ENCODE assay signal across 25 cellular contexts in genomic region chr10:75345738-75346137, GRCh38. TPM values are rescaled to one million over a fixed set of nuclear protein-coding genes. Genes with fewer than 3 reads are reported as not detected.
DNase-seq lines count a peak whose midpoint lies in the region; ATAC-seq and TF ChIP-seq lines count a peak whose summit lies in the region.
"Had no signal": no experiment of that assay in that cellular context is flagged by ENCODE, and none has a peak within 500 bp of the region (broad histone marks: within the 10 kb centered on the region; RNA-seq: fewer than 3 reads in every experiment).

No MANE protein-coding gene starts in this region.

- no peaks in the 10 kb centered on the region for H3F3A ChIP-seq in SK-N-SH (replicated peaks; ENCODE audit: insufficient read depth)

- H3K27me3 Mint-ChIP-seq in WTC11 (ENCODE audit: low read depth): no peaks in the 10 kb centered on the region

- no peaks in the 10 kb centered on the region for H3K9me3 ChIP-seq in SK-N-SH
- H3K9me3 ChIP-seq in esophagus muscularis mucosa: peaks cover 0 to 11% (median 9%) of the 10 kb centered on the region in 4 donors
- H3K9me3 ChIP-seq in neuronal stem cell (replicated peaks in 1 of 2; ENCODE audit: control insufficient read depth in 2 of 2, insufficient read depth in 1 of 2, low read depth in 1 of 2, low read length in 2 of 2): peaks cover 0 to 8% of the 10 kb centered on the region in 2 donors
- H3K9me3 ChIP-seq: BE2C had no signal

- no peaks in the 10 kb centered on the region for H3K79me2 ChIP-seq in SK-N-SH (ENCODE audit: insufficient read depth)

- H3K4me2 ChIP-seq in SK-N-SH (no peak overlapping the region), neuronal stem cell (ENCODE audit: insufficient read depth, low read length, poor library complexity, severe bottlenecking) (no peak overlapping the region)
- H3K4me2 ChIP-seq: A549; BLaER1 treated with 17β-estradiol and CSF1 and Interleukin-3, amounts not matched to agents 10 nM and 100 nM had no signal

- no peaks in the 10 kb centered on the region for H4K20me1 ChIP-seq in SK-N-SH (ENCODE audit: insufficient read depth)
- H4K20me1 ChIP-seq: BLaER1 treated with 17β-estradiol and CSF1 and Interleukin-3, amounts not matched to agents 10 nM and 100 nM had no signal

- no peak for TF ChIP-seq POLR2A in esophagus muscularis mucosa (IDR thresholded peaks at IDR 0.05; ENCODE audit: low read depth)

- H3K9ac ChIP-seq in SK-N-SH (no peak overlapping the region), neuronal stem cell (ENCODE audit: low read depth, low read length, poor library complexity) (peak overlapping the region; percentile 30)
- H3K9ac ChIP-seq: BLaER1 treated with 17β-estradiol and CSF1 and Interleukin-3, amounts not matched to agents 10 nM and 100 nM had no signal

- no peak overlapping the region for H4K8ac ChIP-seq in neuronal stem cell (ENCODE audit: low read depth, low read length)

- peaks cover 9% of the 10 kb centered on the region; the same call in 1 of the 2 replicates for H3K9me3 Mint-ChIP-seq in WTC11
- H3K9me3 Mint-ChIP-seq: CD4-positive, alpha-beta T cell; CD8-positive, alpha-beta memory T cell had no signal

- H3K36me3 ChIP-seq in SK-N-SH (replicated peaks in 1 of 2; ENCODE audit: control insufficient read depth in 1 of 2, insufficient read depth in 2 of 2, low read length in 1 of 2): no peaks in the 10 kb centered on the region
- no peaks in the 10 kb centered on the region for H3K36me3 ChIP-seq in esophagus muscularis mucosa
- H3K36me3 ChIP-seq in neuronal stem cell (replicated peaks in 1 of 2; ENCODE audit: control insufficient read depth in 2 of 2, insufficient read depth in 2 of 2, low read length in 2 of 2): no peaks in the 10 kb centered on the region
- H3K36me3 ChIP-seq: BE2C; BLaER1 treated with 17β-estradiol and CSF1 and Interleukin-3, amounts not matched to agents 10 nM and 100 nM had no signal

- no peak overlapping the region for H3K27ac Mint-ChIP-seq in WTC11
- H3K27ac Mint-ChIP-seq: CD14-positive monocyte; CD4-positive, alpha-beta T cell had no signal

- no peak overlapping the region for H4K91ac ChIP-seq in neuronal stem cell (ENCODE audit: low read depth, low read length, poor library complexity)

- H3K27me3 ChIP-seq in SK-N-SH (ENCODE audit: insufficient read depth): no peaks in the 10 kb centered on the region
- no peaks in the 10 kb centered on the region for H3K27me3 ChIP-seq in esophagus muscularis mucosa
- H3K27me3 ChIP-seq in neuronal stem cell (ENCODE audit: control insufficient read depth in 3 of 3, insufficient read depth in 3 of 3, low read depth in 1 of 3, low read length in 3 of 3): peaks cover 0 to 8% (median 0%) of the 10 kb centered on the region in 3 experiments
- H3K27me3 ChIP-seq: BE2C; BLaER1 treated with 17β-estradiol and CSF1 and Interleukin-3, amounts not matched to agents 10 nM and 100 nM had no signal

- H2AFZ ChIP-seq in SK-N-SH (ENCODE audit: low read depth): no peak overlapping the region
- H2AFZ ChIP-seq in neuronal stem cell (ENCODE audit: low read length): no peak overlapping the region

- H2BK12ac ChIP-seq in neuronal stem cell (ENCODE audit: low read length): no peak overlapping the region

- no peak overlapping the region for H3K27ac ChIP-seq in SK-N-SH (ENCODE audit: low read depth in 2 of 2, low read length in 1 of 2)
- no peak overlapping the region for H3K27ac ChIP-seq in esophagus muscularis mucosa (replicated peaks in 1 of 4)
- H3K27ac ChIP-seq in neuronal stem cell (replicated peaks; ENCODE audit: low read length): no peak overlapping the region
- H3K27ac ChIP-seq: A549; BLaER1 treated with 17β-estradiol and CSF1 and Interleukin-3, amounts not matched to agents 10 nM and 100 nM had no signal

- peak overlapping the region; percentile 37 for H3K23ac ChIP-seq in neuronal stem cell (ENCODE audit: low read depth, low read length, poor library complexity)

- TF ChIP-seq EP300 in SK-N-SH (IDR thresholded peaks at IDR 0.05; ENCODE audit: borderline replicate concordance in 1 of 2, low read depth in 1 of 2, low read length in 1 of 2) (no peak), esophagus muscularis mucosa (IDR thresholded peaks at IDR 0.05) (no peak)

- TF ChIP-seq CTCF in SK-N-SH (IDR thresholded peaks at IDR 0.05) (no peak), esophagus muscularis mucosa (IDR thresholded peaks at IDR 0.05) (no peak), WTC11 (IDR thresholded peaks at IDR 0.05) (no peak)

- H3K14ac ChIP-seq in neuronal stem cell (ENCODE audit: low read length): no peak overlapping the region

- WGBS in SK-N-SH (ENCODE audit: low lambda C conversion rate): 71% methylated on average over 6 of the region's 6 CpGs
- WGBS in esophagus muscularis mucosa: 94% methylated on average over 6 of the region's 6 CpGs
- no CpG with 5 or more reads among the region's 6 CpGs for WGBS in neuronal stem cell (ENCODE audit: extremely low coverage in 2 of 2, insufficient read length in 2 of 2, insufficient replicate concordance in 1 of 2), 2 donors

- no peak overlapping the region for H3K4ac ChIP-seq in neuronal stem cell (ENCODE audit: low read length)

- H3K36me3 Mint-ChIP-seq in WTC11: no peaks in the 10 kb centered on the region
- H3K36me3 Mint-ChIP-seq: CD14-positive monocyte; CD8-positive, alpha-beta memory T cell had no signal

- no peaks in the 10 kb centered on the region for H3K9me2 ChIP-seq in SK-N-SH

- TF ChIP-seq RAD21 in SK-N-SH (IDR thresholded peaks at IDR 0.05; ENCODE audit: low read length): 0 out of 2 replicates have a peak, but pooled peaks have one; percentile 5

- H2BK15ac ChIP-seq in neuronal stem cell (ENCODE audit: low read length): no peak overlapping the region

- H3K4me3 Mint-ChIP-seq in WTC11: no peak overlapping the region
- H3K4me3 Mint-ChIP-seq: CD14-positive monocyte; CD4-positive, alpha-beta T cell; CD8-positive, alpha-beta memory T cell had no signal

- POLR2A ChIA-PET in SK-N-SH (lab: Yijun Ruan, JAX): no interaction called here
- POLR2A ChIA-PET in WTC11 (lab: Charles Lee): no interaction called here

- H3K4me3 ChIP-seq in SK-N-SH (ENCODE audit: low read depth in 2 of 2, low read length in 1 of 2) (no peak overlapping the region), esophagus muscularis mucosa (no peak overlapping the region), neuronal stem cell (ENCODE audit: low read length in 2 of 2) (no peak overlapping the region)
- H3K4me3 ChIP-seq: A549; BLaER1 treated with 17β-estradiol and CSF1 and Interleukin-3, amounts not matched to agents 10 nM and 100 nM; GM12878 had no signal

- no peak for ATAC-seq in SK-N-SH treated with all-trans-retinoic acid at 6 μM for 48 hours
- ATAC-seq in WTC11: no peak
- no peak for ATAC-seq in HG03354 (IDR thresholded peaks at IDR 0.05; ENCODE audit: poor library complexity, severe bottlenecking, unreplicated experiment)
- ATAC-seq: A549, GM12878 had no signal

- H3K4me1 Mint-ChIP-seq in WTC11: peaks cover 4% of the 10 kb centered on the region
- H3K4me1 Mint-ChIP-seq: CD14-positive monocyte; CD8-positive, alpha-beta memory T cell had no signal

- no peak overlapping the region for H2BK120ac ChIP-seq in neuronal stem cell (ENCODE audit: low read depth, low read length)

- H3K18ac ChIP-seq in neuronal stem cell (ENCODE audit: low read length): peak overlapping the region; percentile 35

- no peak overlapping the region for H2AK5ac ChIP-seq in neuronal stem cell (ENCODE audit: low read depth, low read length)

- DNase-seq in SK-N-SH (no peak), SK-N-DZ (ENCODE audit: low spot score) (peak; percentile 43), esophagus muscularis mucosa (ENCODE audit: extremely low spot score) (peak; percentile 78), neuronal stem cell (ENCODE audit: low spot score) (no peak), WTC11 (ENCODE audit: low spot score) (no peak), NCI-H2227 (lab: John Stamatoyannopoulos, UW; ENCODE audit: unreplicated experiment) (no peak)
- DNase-seq: 8988T; ACHN; AML-193; BE2C; CD4-positive, alpha-beta T cell; CD8-positive, alpha-beta memory T cell; DMS 273 treated with DMSO at 0.1 percent for 48 hours; DMS79; EL; GDM1; GOT3; H7; HCEC 1CT had no signal

- intact Hi-C loops in esophagus muscularis mucosa (cut with DNase I): no loop called here

- CTCF ChIA-PET in SK-N-SH (lab: Yijun Ruan, JAX) (no interaction called here), WTC11 (lab: Charles Lee) (no interaction called here)

- peaks cover 2% of the 10 kb centered on the region for H3K79me1 ChIP-seq in neuronal stem cell (ENCODE audit: low read depth, low read length)

- no peak overlapping the region for H2BK5ac ChIP-seq in neuronal stem cell (ENCODE audit: low read length)

- H3K4me1 ChIP-seq in SK-N-SH (ENCODE audit: control insufficient read depth in 1 of 2, insufficient read depth in 2 of 2, low read depth in 1 of 2, low read length in 1 of 2): no peaks in the 10 kb centered on the region
- H3K4me1 ChIP-seq in esophagus muscularis mucosa: no peaks in the 10 kb centered on the region
- no peaks in the 10 kb centered on the region for H3K4me1 ChIP-seq in neuronal stem cell (ENCODE audit: control insufficient read depth in 2 of 2, insufficient read depth in 1 of 2, low read depth in 1 of 2, low read length in 2 of 2)
- H3K4me1 ChIP-seq: BE2C had no signal

TF ChIP-seq in SK-N-SH treated with all-trans-retinoic acid at 6 μM for 48 hours, 23 proteins besides CTCF, POLR2A, EP300 and RAD21 (continues in another document):
- TF ChIP-seq PPARA (CRISPR knock-in tag; IDR thresholded peaks at IDR 0.05; ENCODE audit: borderline replicate concordance): no peak

TF ChIP-seq in WTC11, 78 proteins besides CTCF, POLR2A, EP300 and RAD21 (continues in another document):
- TF ChIP-seq FOXP4 (CRISPR knock-in tag; IDR thresholded peaks at IDR 0.05): no peak

RNA-seq across cellular contexts. Expression of gene ZNF503, which starts 55.8 kb away (rescaled TPM):
- 4.5 and 5.9 TPM in 2 replicates for polyA plus RNA-seq in SK-N-SH (2012; rRNA removed)
- polyA plus RNA-seq in SK-N-SH (2012; cell fraction: cytosol; rRNA removed): 6.5 and 10.6 TPM in 2 replicates
- polyA plus RNA-seq in SK-N-SH (2012; cell fraction: nucleus; rRNA removed): 18.3 and 26.9 TPM in 2 replicates
- polyA plus RNA-seq in SK-N-DZ (2014; cell fraction: cytosol; rRNA removed): 8.0 and 12.9 TPM in 2 replicates
- polyA plus RNA-seq in SK-N-DZ (2014; cell fraction: nucleus; rRNA removed): 11.3 and 15.4 TPM in 2 replicates
- total RNA-seq in esophagus muscularis mucosa (100 to 1,000 TPM in 1 of 4 donors, 10 to 100 TPM in 3; 21.2 to 101 (median 65.1) TPM), WTC11 (2021) (0.25 to 0.39 TPM (median 0.34 TPM) in 3 replicates)
- polyA plus RNA-seq in neuronal stem cell (2013, experiment 1 of 2): 9.9 TPM
- 11.2 TPM for polyA plus RNA-seq in neuronal stem cell (2013, experiment 2 of 2)
- polyA plus RNA-seq: CD8-positive, alpha-beta memory T cell had no signal

Comparison
In these comparisons a context has a peak if more than half of its experiments do, and no peak if none do; other contexts are left out.
1. DNase-seq: peak in SK-N-DZ (single experiment) and esophagus muscularis mucosa (single experiment); none in SK-N-SH (single experiment), neuronal stem cell (single experiment), WTC11 (single experiment) and NCI-H2227 (single experiment).
2. RNA of gene ZNF503, which starts 55.8 kb away (total RNA-seq): 21.2 to 101 TPM in esophagus muscularis mucosa; 0.25 to 0.39 TPM in WTC11; every median in the first group is over 10 times any median in the second.